8 cellular contexts compared by ENCODE assay signal in the genomic region with DNA sequence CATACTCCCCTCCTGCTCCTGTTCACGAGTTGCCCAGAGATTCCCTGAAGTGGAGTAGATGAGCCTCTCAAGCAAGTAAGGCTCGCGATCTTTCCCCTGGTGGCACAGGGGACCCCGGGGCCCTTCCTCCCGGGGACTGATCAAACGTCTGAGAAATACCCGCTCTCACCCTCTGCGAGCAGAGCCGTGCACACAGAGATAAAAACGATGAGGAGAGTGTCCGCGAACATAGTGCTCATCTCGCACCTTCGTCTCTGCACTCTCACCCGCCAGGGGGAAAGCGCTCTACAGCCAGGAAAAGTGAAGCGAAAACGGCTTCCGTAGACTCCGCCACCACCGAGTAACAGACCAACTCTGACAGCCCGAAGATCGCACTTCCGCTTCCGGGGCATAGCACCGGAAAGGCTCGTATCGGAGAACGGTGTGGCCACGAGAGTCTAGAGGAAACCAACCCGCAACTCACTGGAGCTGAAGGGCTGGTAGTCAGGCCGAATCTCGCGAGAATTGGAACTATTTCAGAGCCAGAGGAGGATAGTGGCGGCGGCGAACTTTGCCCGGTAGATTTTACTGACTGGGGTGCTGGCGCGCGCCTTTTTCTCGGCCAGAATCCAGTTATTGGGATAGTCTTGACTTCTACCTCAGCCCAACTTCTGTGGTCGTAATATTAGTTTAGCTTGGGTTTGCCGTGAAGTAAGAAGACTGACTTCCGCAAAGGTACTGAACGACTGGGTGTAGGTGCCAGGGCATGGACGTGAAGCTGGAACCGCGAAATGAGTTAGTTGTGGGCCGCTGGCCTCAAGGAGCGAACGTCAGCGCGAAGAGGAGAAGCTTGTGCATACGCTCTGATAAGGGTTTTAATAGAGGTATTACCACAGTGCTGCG. TPM values are rescaled to one million over a fixed set of nuclear protein-coding genes. Genes with fewer than 3 reads are reported as not detected.
DNase-seq lines count a peak whose midpoint lies in the region; ATAC-seq, FAIRE-seq and TF ChIP-seq lines count a peak whose summit lies in the region.

TMCO1 (minus strand) TSS at position 356 of the 882 bp plus-strand sequence; CDS start at position 239, 117 bp downstream.

- no peaks in the 10 kb centered on the region for H3K9me3 ChIP-seq in small intestine (ENCODE audit: control insufficient read depth, low read depth)

- 0 to 1% (median 1%) methylated on average over 56 of the region's 56 CpGs for WGBS in small intestine, 3 donors

- peak within 1 kb of the TSS; percentile 83 for H3K4me3 ChIP-seq in WI38 (ENCODE audit: low read depth, low read length)
- peak within 1 kb of the TSS; percentile 71 for H3K4me3 ChIP-seq in bronchial epithelial cell (ENCODE audit: low read depth, low read length)
- peak within 1 kb of the TSS; percentile 63 to 92 for H3K4me3 ChIP-seq in small intestine (ENCODE audit: low read depth in 1 of 2, low read length in 2 of 2)

- H3K36me3 ChIP-seq in bronchial epithelial cell (ENCODE audit: control insufficient read depth, insufficient read depth, low read length) (no peaks in the 10 kb centered on the region), small intestine (ENCODE audit: control insufficient read depth in 2 of 2, insufficient read depth in 2 of 2, low read length in 2 of 2) (peaks cover 8 to 9% of the 10 kb centered on the region in 2 donors)

- peak within 1 kb of the TSS; percentile 88 to 97 for H3K27ac ChIP-seq in small intestine (ENCODE audit: low read depth in 1 of 2, low read length in 1 of 2)

- FAIRE-seq in bronchial epithelial cell (lab: Jason Lieb, UNC) (no peak), small intestine (lab: Jason Lieb, UNC) (no peak)

- DNase-seq in AG08395 (ENCODE audit: low spot score) (peak; percentile 99), NCI-H2227 treated with DMSO at 0.1 percent for 48 hours (lab: John Stamatoyannopoulos, UW) (peak; percentile 97), bronchial epithelial cell (ENCODE audit: low read depth) (peak; percentile 96), iPS-NIHi11 (ENCODE audit: low spot score) (peak; percentile 99), small intestine (peak; percentile 100)

- peaks cover 6 to 15% of the 10 kb centered on the region in 2 donors for H3K4me1 ChIP-seq in small intestine (ENCODE audit: control insufficient read depth in 2 of 2, insufficient read depth in 1 of 2, low read depth in 1 of 2, low read length in 1 of 2)

- ATAC-seq in GM18873 (IDR thresholded peaks at IDR 0.05; ENCODE audit: low FRiP score, unreplicated experiment) (peak; percentile 100), HG03139 (IDR thresholded peaks at IDR 0.05; ENCODE audit: unreplicated experiment) (peak; percentile 100)

- no peaks in the 10 kb centered on the region for H3K27me3 ChIP-seq in bronchial epithelial cell (ENCODE audit: control insufficient read depth, insufficient read depth, low read length)
- no peaks in the 10 kb centered on the region for H3K27me3 ChIP-seq in small intestine (ENCODE audit: control insufficient read depth in 2 of 2, insufficient read depth in 2 of 2, low read length in 2 of 2)

- TF ChIP-seq CTCF in WI38 (IDR thresholded peaks at IDR 0.05; ENCODE audit: low read depth, low read length) (no peak), bronchial epithelial cell (IDR thresholded peaks at IDR 0.05; ENCODE audit: insufficient read depth, low read length, severe bottlenecking) (peak; percentile 37)

RNA-seq across cellular contexts. Expression of gene TMCO1, which starts in this region (rescaled TPM):
- total RNA-seq in bronchial epithelial cell: 75.4 and 80.6 TPM in 2 replicates
- 100 to 1,000 TPM in 1 of 3 donors, 10 to 100 TPM in 2; 68.7 to 143 (median 87.5) TPM for polyA plus RNA-seq in small intestine

Comparison
In these comparisons a context has a peak if more than half of its experiments do, and no peak if none do; other contexts are left out.
1. Peak in every context shown above with its lines: DNase-seq, ATAC-seq, H3K4me3 ChIP-seq and H3K27ac ChIP-seq.